Comparison of ENCODE assay signal across 19 cellular contexts in genomic region chr7:3846738-3847137, GRCh38.
DNase-seq lines count a peak whose midpoint lies in the region; ATAC-seq, FAIRE-seq and TF ChIP-seq lines count a peak whose summit lies in the region.
"Had no signal": no experiment of that assay in that cellular context is flagged by ENCODE, and none has a peak within 500 bp of the region (broad histone marks: within the 10 kb centered on the region; RNA-seq: fewer than 3 reads in every experiment).

No MANE protein-coding gene starts in this region.

- H3K9me2 ChIP-seq in GM23338 (ENCODE audit: insufficient read depth): peaks cover 4% of the 10 kb centered on the region; the same call in 1 of the 2 replicates

- TF ChIP-seq CTCF in GM23338 (conservative IDR thresholded peaks at IDR 0.05; ENCODE audit: low read depth in 2 of 2) (no peak), WTC11 (IDR thresholded peaks at IDR 0.05) (no peak), osteocyte (IDR thresholded peaks at IDR 0.05) (no peak)

- POLR2A ChIA-PET in WTC11 (lab: Charles Lee): no interaction called here

- CTCF ChIA-PET in WTC11 (lab: Charles Lee): no interaction called here

- ATAC-seq in GM23338: no peak
- no peak for ATAC-seq in WTC11
- no peak for ATAC-seq in HG03025 (IDR thresholded peaks at IDR 0.05; ENCODE audit: low FRiP score, unreplicated experiment)
- ATAC-seq: HCT116 had no signal

- no peaks in the 10 kb centered on the region for H4K20me1 ChIP-seq in GM23338 (replicated peaks; ENCODE audit: insufficient read depth)

- H3F3A ChIP-seq in GM23338 (replicated peaks; ENCODE audit: low read depth): no peaks in the 10 kb centered on the region

- no peak overlapping the region for H3K4me3 ChIP-seq in GM23338

- H3K36me3 ChIP-seq in GM23338 (ENCODE audit: insufficient read depth): no peaks in the 10 kb centered on the region

- H3K27me3 Mint-ChIP-seq in GM23338 (ENCODE audit: insufficient read depth, low read depth, poor library complexity) (no peaks in the 10 kb centered on the region), WTC11 (ENCODE audit: low read depth) (no peaks in the 10 kb centered on the region), osteocyte (ENCODE audit: unreplicated experiment) (no peaks in the 10 kb centered on the region)

- no peaks in the 10 kb centered on the region for H3K4me1 ChIP-seq in GM23338 (ENCODE audit: insufficient read depth)

- no peak overlapping the region for H3K4me3 Mint-ChIP-seq in GM23338
- H3K4me3 Mint-ChIP-seq in WTC11: no peak overlapping the region
- no peak overlapping the region for H3K4me3 Mint-ChIP-seq in osteocyte (ENCODE audit: unreplicated experiment)
- H3K4me3 Mint-ChIP-seq: CD4-positive, alpha-beta memory T cell; H9 had no signal

- H2AFZ ChIP-seq in GM23338: no peak overlapping the region

- H3K36me3 Mint-ChIP-seq in GM23338 (ENCODE audit: low read depth): no peaks in the 10 kb centered on the region
- no peaks in the 10 kb centered on the region for H3K36me3 Mint-ChIP-seq in WTC11
- no peaks in the 10 kb centered on the region for H3K36me3 Mint-ChIP-seq in osteocyte (ENCODE audit: unreplicated experiment)
- H3K36me3 Mint-ChIP-seq: CD4-positive, alpha-beta memory T cell had no signal

- H3K4me1 Mint-ChIP-seq in GM23338 (no peaks in the 10 kb centered on the region), WTC11 (no peaks in the 10 kb centered on the region), osteocyte (ENCODE audit: unreplicated experiment) (no peaks in the 10 kb centered on the region)
- H3K4me1 Mint-ChIP-seq: CD4-positive, alpha-beta memory T cell; H9 had no signal

- DNase-seq in GM23338 (ENCODE audit: low spot score) (no peak), WTC11 (ENCODE audit: low spot score) (no peak), osteocyte (ENCODE audit: extremely low spot score, unreplicated experiment) (peak; percentile 59), urothelium cell line (ENCODE audit: low spot score) (no peak), NOMO-1 treated with DMSO at 0.1 percent for 48 hours (lab: John Stamatoyannopoulos, UW; ENCODE audit: unreplicated experiment) (no peak), GOT3 (lab: John Stamatoyannopoulos, UW) (no peak)
- DNase-seq: C1 segment of cervical spinal cord; Calu3; CD4-positive, alpha-beta memory T cell; COR-L47; DMS53; DMS79 treated with DMSO at 0.1 percent for 48 hours; GF-D8; H9 had no signal

- H3K4me2 ChIP-seq in GM23338: no peak overlapping the region

- FAIRE-seq in urothelium cell line (lab: Jason Lieb, UNC): peak; percentile 90
- FAIRE-seq: GM12891, GM18507, H1 had no signal

- no peaks in the 10 kb centered on the region for H3K79me2 ChIP-seq in GM23338 (replicated peaks; ENCODE audit: insufficient read depth)

- no peaks in the 10 kb centered on the region for H3K27me3 ChIP-seq in GM23338 (ENCODE audit: insufficient read depth)

- no peak overlapping the region for H3K27ac ChIP-seq in GM23338 (ENCODE audit: low read depth)

- H3K27ac Mint-ChIP-seq in GM23338: peak overlapping the region; percentile 30; the same call in 1 of the 2 replicates
- H3K27ac Mint-ChIP-seq in WTC11: peak overlapping the region; percentile 17; the same call in 1 of the 2 replicates
- no peak overlapping the region for H3K27ac Mint-ChIP-seq in osteocyte (ENCODE audit: unreplicated experiment)
- H3K27ac Mint-ChIP-seq: CD4-positive, alpha-beta memory T cell had no signal

- H3K9me3 Mint-ChIP-seq in GM23338: no peaks in the 10 kb centered on the region
- H3K9me3 Mint-ChIP-seq in WTC11: no peaks in the 10 kb centered on the region
- H3K9me3 Mint-ChIP-seq in osteocyte (ENCODE audit: unreplicated experiment): no peaks in the 10 kb centered on the region
- H3K9me3 Mint-ChIP-seq: CD4-positive, alpha-beta memory T cell; H9 had no signal

TF ChIP-seq in WTC11, 78 proteins besides CTCF, POLR2A, EP300 and RAD21:
- TF ChIP-seq IRF1 (CRISPR knock-in tag; IDR thresholded peaks at IDR 0.05): no peak
- TF ChIP-seq ETV6 (CRISPR knock-in tag; IDR thresholded peaks at IDR 0.05): no peak
- no peak for TF ChIP-seq OVOL2 (CRISPR knock-in tag; IDR thresholded peaks at IDR 0.05; ENCODE audit: borderline replicate concordance)
- TF ChIP-seq NFE2L1 (CRISPR knock-in tag; IDR thresholded peaks at IDR 0.05): no peak
- TF ChIP-seq STAT6 (CRISPR knock-in tag; conservative IDR thresholded peaks at IDR 0.05; ENCODE audit: low read depth): no peak
- no peak for TF ChIP-seq NR2C2 (CRISPR knock-in tag; IDR thresholded peaks at IDR 0.05)
- no peak for TF ChIP-seq KAT7 (CRISPR knock-in tag; IDR thresholded peaks at IDR 0.05; ENCODE audit: borderline replicate concordance)
